ENCODE assay signal across 12 cellular contexts in genomic region chr10:78552261-78552811, GRCh38.
DNase-seq lines count a peak whose midpoint lies in the region; ATAC-seq and FAIRE-seq lines count a peak whose summit lies in the region.
"Had no signal": no experiment of that assay in that cellular context is flagged by ENCODE, and none has a peak within 500 bp of the region (broad histone marks: within the 10 kb centered on the region; RNA-seq: fewer than 3 reads in every experiment).

No MANE protein-coding gene starts in this region.

- H3K9me3 Mint-ChIP-seq in activated CD8-positive, alpha-beta T cell treated with anti-CD3 and anti-CD28 coated beads, Interleukin-2, amount 10 ng/mL, durations not matched to agents 7 days and 5 days (ENCODE audit: insufficient read depth): no peaks in the 10 kb centered on the region

- peak; percentile 28 for DNase-seq in GM04504 (ENCODE audit: low read depth)
- peak; percentile 79 for DNase-seq in medulla oblongata (ENCODE audit: extremely low spot score)
- no peak for DNase-seq in activated naive CD4-positive, alpha-beta T cell treated with Interleukin-2 at 50 U/mL for 16 hours
- no peak for DNase-seq in activated CD8-positive, alpha-beta T cell treated with anti-CD3 and anti-CD28 coated beads, Interleukin-2, amount 10 ng/mL, durations not matched to agents 7 days and 5 days
- DNase-seq in NCI-H1694 treated with DMSO at 0.1 percent for 48 hours (lab: John Stamatoyannopoulos, UW): no peak
- DNase-seq in stimulated activated CD4-positive, alpha-beta T cell treated with anti-CD3 and anti-CD28 coated beads, Interleukin-2, amount 100 ng/mL, for 24 hours: no peak
- DNase-seq: activated CD8-positive, alpha-beta memory T cell treated with anti-CD3 and anti-CD28 coated beads, Interleukin-2, amount 50 U/mL, for 4 hours; DND-41; SJCRH30 had no signal

- no peaks in the 10 kb centered on the region for H3K36me3 Mint-ChIP-seq in activated CD8-positive, alpha-beta T cell treated with anti-CD3 and anti-CD28 coated beads, Interleukin-2, amount 10 ng/mL, durations not matched to agents 7 days and 5 days (ENCODE audit: low read depth)

- peaks cover 17% of the 10 kb centered on the region for H3K27me3 Mint-ChIP-seq in activated CD8-positive, alpha-beta T cell treated with anti-CD3 and anti-CD28 coated beads, Interleukin-2, amount 10 ng/mL, durations not matched to agents 7 days and 5 days (ENCODE audit: low read depth)

- H3K4me3 Mint-ChIP-seq in activated CD8-positive, alpha-beta T cell treated with anti-CD3 and anti-CD28 coated beads, Interleukin-2, amount 10 ng/mL, durations not matched to agents 7 days and 5 days: no peak overlapping the region

- H3K27ac Mint-ChIP-seq in activated CD8-positive, alpha-beta T cell treated with anti-CD3 and anti-CD28 coated beads, Interleukin-2, amount 10 ng/mL, durations not matched to agents 7 days and 5 days: no peak overlapping the region

- H3K4me1 Mint-ChIP-seq in activated CD8-positive, alpha-beta T cell treated with anti-CD3 and anti-CD28 coated beads, Interleukin-2, amount 10 ng/mL, durations not matched to agents 7 days and 5 days (ENCODE audit: low read depth): peaks cover 6% of the 10 kb centered on the region

- H3K9me3 ChIP-seq in stomach smooth muscle (ENCODE audit: control insufficient read depth in 2 of 2, low read length in 2 of 2): no peaks in the 10 kb centered on the region
- H3K9me3 ChIP-seq: neutrophil, SJCRH30 had no signal

- FAIRE-seq in endometrium (lab: Jason Lieb, UNC): peak; percentile 80

- no peaks in the 10 kb centered on the region for H3K36me3 ChIP-seq in stomach smooth muscle (ENCODE audit: control insufficient read depth in 2 of 2, insufficient read depth in 2 of 2, low read length in 2 of 2)
- H3K36me3 ChIP-seq: neutrophil, SJCRH30 had no signal

- H3K4me3 ChIP-seq in stomach smooth muscle (ENCODE audit: low read length in 2 of 2): peak overlapping the region in 1 of 2 donors; percentile 35
- H3K4me3 ChIP-seq: SJCRH30 had no signal

- peaks cover 19% of the 10 kb centered on the region for H3K4me1 ChIP-seq in stomach smooth muscle (ENCODE audit: control insufficient read depth, insufficient read depth, low read length)
- H3K4me1 ChIP-seq: SJCRH30 had no signal

- no peak overlapping the region for H3K9ac ChIP-seq in stomach smooth muscle (ENCODE audit: low read length in 2 of 2)

- POLR2A ChIA-PET in activated CD8-positive, alpha-beta T cell treated with anti-CD3 and anti-CD28 coated beads, Interleukin-2, amount 10 ng/mL, durations not matched to agents 7 days and 5 days (lab: Charles Lee): no interaction called here

- ATAC-seq in activated CD8-positive, alpha-beta T cell treated with anti-CD3 and anti-CD28 coated beads, Interleukin-2, amount 10 ng/mL, durations not matched to agents 7 days and 5 days: no peak

- peak overlapping the region; percentile 73 for H3K27ac ChIP-seq in stomach smooth muscle (ENCODE audit: low read length)
- H3K27ac ChIP-seq: neutrophil, SJCRH30 had no signal

- CTCF ChIA-PET in activated CD8-positive, alpha-beta T cell treated with anti-CD3 and anti-CD28 coated beads, Interleukin-2, amount 10 ng/mL, durations not matched to agents 7 days and 5 days (lab: Charles Lee): no interaction called here

- no peaks in the 10 kb centered on the region for H3K27me3 ChIP-seq in stomach smooth muscle (ENCODE audit: control insufficient read depth in 1 of 2, insufficient read depth in 2 of 2, low read length in 2 of 2)
- H3K27me3 ChIP-seq: neutrophil, SJCRH30 had no signal

Comparison
In these comparisons a context has a peak if more than half of its experiments do, and no peak if none do; other contexts are left out.
1. DNase-seq: peak in GM04504 (single experiment) and medulla oblongata (single experiment); none in activated naive CD4-positive, alpha-beta T cell treated with Interleukin-2 at 50 U/mL for 16 hours (single experiment), activated CD8-positive, alpha-beta T cell treated with anti-CD3 and anti-CD28 coated beads, Interleukin-2, amount 10 ng/mL, durations not matched to agents 7 days and 5 days (single experiment), NCI-H1694 treated with DMSO at 0.1 percent for 48 hours (single experiment) and stimulated activated CD4-positive, alpha-beta T cell treated with anti-CD3 and anti-CD28 coated beads, Interleukin-2, amount 100 ng/mL, for 24 hours (0 of 2).